ENCODE assay signal across 35 cellular contexts in the genomic region with DNA sequence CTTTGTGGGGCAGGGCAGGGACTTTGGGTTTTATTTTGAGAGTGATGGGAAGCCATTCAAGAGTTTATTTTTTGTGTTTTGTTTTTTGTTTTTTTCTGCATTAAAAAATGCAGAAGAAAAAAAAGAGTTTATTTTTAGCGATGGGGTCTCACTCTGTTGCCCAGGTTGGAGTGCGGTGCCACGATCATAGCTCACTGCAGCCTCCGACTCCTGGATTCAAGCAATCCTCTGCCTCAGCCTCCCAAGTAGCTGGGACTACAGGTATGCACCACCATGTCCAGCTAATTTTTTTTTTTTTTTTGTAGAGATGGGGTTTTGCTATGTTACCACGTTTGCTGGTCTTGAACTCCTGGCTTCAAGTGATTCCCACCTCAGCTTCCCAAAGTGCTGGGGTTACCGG. TPM values are rescaled to one million over a fixed set of nuclear protein-coding genes. Genes with fewer than 3 reads are reported as not detected.
"Had no signal": no experiment of that assay in that cellular context is flagged by ENCODE, and none has a peak within 500 bp of the region (broad histone marks: within the 10 kb centered on the region; RNA-seq: fewer than 3 reads in every experiment).

No MANE protein-coding gene starts in this region.

- H3K27ac Mint-ChIP-seq: activated B cell treated with CpG ODN at 0.5 μM for 24 hours; activated CD8-positive, alpha-beta T cell treated with anti-CD3 and anti-CD28 coated beads for 36 hours; activated naive CD4-positive, alpha-beta T cell treated with anti-CD3 and anti-CD28 coated beads, Interleukin-2, amount 50 U/mL, for 24 hours; activated naive CD8-positive, alpha-beta T cell treated with anti-CD3 and anti-CD28 coated beads for 36 hours; activated naive CD8-positive, alpha-beta T cell treated with anti-CD3 and anti-CD28 coated beads, Interleukin-2, amount 50 U/mL, for 24 hours; activated T-helper 17 cell treated with anti-CD3 and anti-CD28 coated beads, Interleukin-2, amount 50 U/mL, for 72 hours; effector memory CD8-positive, alpha-beta T cell had no signal

- DNase-seq: activated B cell treated with CpG ODN at 0.5 μM for 24 hours; activated CD4-positive, alpha-beta T cell treated with anti-CD3 and anti-CD28 coated beads for 48 hours; activated CD4-positive, alpha-beta T cell treated with anti-CD3 and anti-CD28 coated beads, Interleukin-2, amount 50 U/mL, for 1 hour; activated CD4-positive, alpha-beta T cell treated with anti-CD3 and anti-CD28 coated beads, Interleukin-2, amount 50 U/mL, for 48 hours; activated CD8-positive, alpha-beta memory T cell treated with anti-CD3 and anti-CD28 coated beads for 24 hours; activated CD8-positive, alpha-beta T cell treated with anti-CD3 and anti-CD28 coated beads for 36 hours; activated effector memory CD4-positive, alpha-beta T cell treated with Interleukin-2 at 50 U/mL for 16 hours; activated gamma-delta T cell treated with Interleukin-2 at 50 U/mL for 16 hours; activated naive CD4-positive, alpha-beta T cell treated with Interleukin-2 at 50 U/mL for 16 hours; activated naive CD8-positive, alpha-beta T cell treated with anti-CD3 and anti-CD28 coated beads for 36 hours; activated naive CD8-positive, alpha-beta T cell treated with anti-CD3 and anti-CD28 coated beads, Interleukin-2, amount 50 U/mL, for 24 hours; activated T-cell treated with anti-CD3 and anti-CD28 coated beads, Interleukin-2, amount 50 U/mL, for 4 hours; adrenal gland; amygdala; aorta; central memory CD4-positive, alpha-beta T cell; cerebellar nuclear complex; dermis blood vessel endothelial cell; effector CD4-positive, alpha-beta T cell; effector memory CD8-positive, alpha-beta T cell; erythroblast; foreskin keratinocyte; gastrocnemius medialis; heart right ventricle; T-helper 2 cell had no signal

- H3K9me3 Mint-ChIP-seq: activated B cell treated with CpG ODN at 0.5 μM for 24 hours; activated CD8-positive, alpha-beta T cell treated with anti-CD3 and anti-CD28 coated beads for 36 hours; activated naive CD4-positive, alpha-beta T cell treated with anti-CD3 and anti-CD28 coated beads, Interleukin-2, amount 50 U/mL, for 24 hours; activated naive CD8-positive, alpha-beta T cell treated with anti-CD3 and anti-CD28 coated beads for 36 hours; activated naive CD8-positive, alpha-beta T cell treated with anti-CD3 and anti-CD28 coated beads, Interleukin-2, amount 50 U/mL, for 24 hours; activated T-cell treated with anti-CD3 and anti-CD28 coated beads, Interleukin-2, amount 50 U/mL, for 4 hours; activated T-helper 17 cell treated with anti-CD3 and anti-CD28 coated beads, Interleukin-2, amount 50 U/mL, for 72 hours; effector memory CD8-positive, alpha-beta T cell had no signal

- H3K27me3 ChIP-seq: adrenal gland, breast epithelium, cardiac muscle cell, esophagus muscularis mucosa, foreskin keratinocyte, gastrocnemius medialis, heart right ventricle had no signal

- H3K27me3 Mint-ChIP-seq: activated B cell treated with CpG ODN at 0.5 μM for 24 hours; activated CD8-positive, alpha-beta T cell treated with anti-CD3 and anti-CD28 coated beads for 36 hours; activated naive CD4-positive, alpha-beta T cell treated with anti-CD3 and anti-CD28 coated beads, Interleukin-2, amount 50 U/mL, for 24 hours; activated naive CD8-positive, alpha-beta T cell treated with anti-CD3 and anti-CD28 coated beads for 36 hours; activated naive CD8-positive, alpha-beta T cell treated with anti-CD3 and anti-CD28 coated beads, Interleukin-2, amount 50 U/mL, for 24 hours; activated T-helper 17 cell treated with anti-CD3 and anti-CD28 coated beads, Interleukin-2, amount 50 U/mL, for 72 hours had no signal

- H3K4me3 Mint-ChIP-seq: activated B cell treated with CpG ODN at 0.5 μM for 24 hours; activated CD8-positive, alpha-beta T cell treated with anti-CD3 and anti-CD28 coated beads for 36 hours; activated naive CD4-positive, alpha-beta T cell treated with anti-CD3 and anti-CD28 coated beads, Interleukin-2, amount 50 U/mL, for 24 hours; activated naive CD8-positive, alpha-beta T cell treated with anti-CD3 and anti-CD28 coated beads for 36 hours; activated naive CD8-positive, alpha-beta T cell treated with anti-CD3 and anti-CD28 coated beads, Interleukin-2, amount 50 U/mL, for 24 hours; activated T-cell treated with anti-CD3 and anti-CD28 coated beads, Interleukin-2, amount 50 U/mL, for 4 hours; activated T-helper 17 cell treated with anti-CD3 and anti-CD28 coated beads, Interleukin-2, amount 50 U/mL, for 72 hours; brain; effector memory CD8-positive, alpha-beta T cell had no signal

- H3K27ac ChIP-seq: adrenal gland, breast epithelium, cardiac muscle cell, coronary artery, esophagus muscularis mucosa, foreskin keratinocyte, gastrocnemius medialis, heart right ventricle, VCaP had no signal

- ATAC-seq: activated CD4-positive, CD25-positive, alpha-beta regulatory T cell treated with anti-CD3 and anti-CD28 coated beads, Interleukin-2, amount 50 U/mL, for 24 hours; activated CD8-positive, alpha-beta T cell treated with anti-CD3 and anti-CD28 coated beads for 36 hours; activated naive CD8-positive, alpha-beta T cell treated with anti-CD3 and anti-CD28 coated beads, Interleukin-2, amount 50 U/mL, for 24 hours; activated T-cell treated with anti-CD3 and anti-CD28 coated beads, Interleukin-2, amount 50 U/mL, for 4 hours; activated T-helper 17 cell treated with anti-CD3 and anti-CD28 coated beads, Interleukin-2, amount 50 U/mL, for 72 hours; effector memory CD8-positive, alpha-beta T cell; foreskin keratinocyte; gastrocnemius medialis; heart right ventricle had no signal

- H3K9me3 ChIP-seq: adrenal gland, breast epithelium, esophagus muscularis mucosa, gastrocnemius medialis, heart right ventricle had no signal

- H3K4me1 ChIP-seq: breast epithelium, foreskin keratinocyte, gastrocnemius medialis had no signal

- H3K4me3 ChIP-seq: adrenal gland, breast epithelium, cardiac muscle cell, coronary artery, esophagus muscularis mucosa, gastrocnemius medialis, heart right ventricle had no signal

- H3K36me3 ChIP-seq: adrenal gland, breast epithelium, cardiac muscle cell, esophagus muscularis mucosa, gastrocnemius medialis, heart right ventricle had no signal

- H3K36me3 Mint-ChIP-seq: activated naive CD4-positive, alpha-beta T cell treated with anti-CD3 and anti-CD28 coated beads, Interleukin-2, amount 50 U/mL, for 24 hours; activated naive CD8-positive, alpha-beta T cell treated with anti-CD3 and anti-CD28 coated beads for 36 hours; brain had no signal

RNA-seq across cellular contexts. Expression of gene NTN5, which starts 14.3 kb away (rescaled TPM):
- total RNA-seq: dermis blood vessel endothelial cell, foreskin keratinocyte, gastrocnemius medialis had no signal

RNA-seq across cellular contexts. Expression of gene FUT2, which starts 37.3 kb away (rescaled TPM):
- total RNA-seq: activated B cell treated with CpG ODN at 0.5 μM for 24 hours; activated CD8-positive, alpha-beta T cell treated with anti-CD3 and anti-CD28 coated beads for 36 hours; activated naive CD8-positive, alpha-beta T cell treated with anti-CD3 and anti-CD28 coated beads for 36 hours; activated T-helper 17 cell treated with anti-CD3 and anti-CD28 coated beads, Interleukin-2, amount 50 U/mL, for 72 hours; adrenal gland; aorta; cardiac muscle cell; dermis blood vessel endothelial cell; esophagus muscularis mucosa; heart right ventricle; T-helper 1 cell treated with Interleukin-12 subunit alpha and Interleukin-12 subunit beta and Interleukin-4 antibody, amounts not matched to agents 30 ng/mL and 1 ng/mL, for 36 hours had no signal
